1 cellular context compared by ENCODE assay signal in the genomic region with DNA sequence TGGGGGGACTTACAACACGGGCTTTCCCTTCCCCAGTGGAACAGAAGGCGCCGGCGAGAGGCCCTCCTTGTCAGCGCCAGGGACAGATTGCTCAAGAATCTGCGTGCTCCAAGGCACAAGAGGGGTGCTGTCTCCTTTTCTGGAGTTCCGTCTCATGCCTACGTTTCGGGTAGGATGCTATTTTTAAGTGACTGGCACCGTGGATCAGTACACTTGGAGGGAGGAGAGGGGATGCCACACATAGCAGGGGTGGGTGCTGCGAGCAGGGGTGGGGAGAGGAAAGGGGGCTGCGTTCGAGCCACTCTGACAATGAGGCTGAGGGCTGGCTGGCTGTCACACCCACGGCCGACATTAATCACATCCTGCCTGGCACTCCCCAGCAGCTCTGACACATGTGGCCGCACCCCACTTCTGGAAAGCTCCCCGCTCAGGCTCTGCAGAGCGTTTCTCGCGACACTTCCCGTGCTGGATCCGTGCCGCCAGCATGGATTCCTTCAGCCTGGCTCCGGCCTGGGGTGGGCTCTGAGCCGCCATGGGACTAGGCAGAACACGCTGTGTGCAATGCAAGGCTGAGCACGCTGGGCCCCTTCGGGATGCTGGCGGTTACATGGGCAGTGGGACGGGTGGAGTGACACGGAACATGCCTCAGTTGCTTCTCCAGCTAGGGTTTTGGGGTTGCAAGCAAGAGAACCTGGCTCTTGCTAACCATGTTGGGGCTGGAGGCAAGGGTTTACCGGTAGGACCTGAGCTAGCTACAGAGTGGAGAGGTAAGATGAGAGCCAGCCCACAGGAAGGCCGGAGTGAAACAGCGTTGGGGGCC.
TF ChIP-seq lines count a peak whose summit lies in the region.

No MANE protein-coding gene starts in this region.

TF ChIP-seq in HepG2, 621 proteins besides CTCF, POLR2A, EP300 and RAD21:
- TF ChIP-seq, protein P1, sequence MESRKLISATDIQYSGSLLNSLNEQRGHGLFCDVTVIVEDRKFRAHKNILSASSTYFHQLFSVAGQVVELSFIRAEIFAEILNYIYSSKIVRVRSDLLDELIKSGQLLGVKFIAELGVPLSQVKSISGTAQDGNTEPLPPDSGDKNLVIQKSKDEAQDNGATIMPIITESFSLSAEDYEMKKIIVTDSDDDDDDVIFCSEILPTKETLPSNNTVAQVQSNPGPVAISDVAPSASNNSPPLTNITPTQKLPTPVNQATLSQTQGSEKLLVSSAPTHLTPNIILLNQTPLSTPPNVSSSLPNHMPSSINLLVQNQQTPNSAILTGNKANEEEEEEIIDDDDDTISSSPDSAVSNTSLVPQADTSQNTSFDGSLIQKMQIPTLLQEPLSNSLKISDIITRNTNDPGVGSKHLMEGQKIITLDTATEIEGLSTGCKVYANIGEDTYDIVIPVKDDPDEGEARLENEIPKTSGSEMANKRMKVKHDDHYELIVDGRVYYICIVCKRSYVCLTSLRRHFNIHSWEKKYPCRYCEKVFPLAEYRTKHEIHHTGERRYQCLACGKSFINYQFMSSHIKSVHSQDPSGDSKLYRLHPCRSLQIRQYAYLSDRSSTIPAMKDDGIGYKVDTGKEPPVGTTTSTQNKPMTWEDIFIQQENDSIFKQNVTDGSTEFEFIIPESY (CRISPR knock-in tag; IDR thresholded peaks at IDR 0.05) = 0 out of 2 replicates have a peak, but pooled peaks have one; percentile 9
